Comparison of ENCODE assay signal across 8 cellular contexts in genomic region chr9:97923529-97924108, GRCh38. TPM values are rescaled to one million over a fixed set of nuclear protein-coding genes. Genes with fewer than 3 reads are reported as not detected.
DNase-seq lines count a peak whose midpoint lies in the region; ATAC-seq, FAIRE-seq and TF ChIP-seq lines count a peak whose summit lies in the region.

No MANE protein-coding gene starts in this region.

- TF ChIP-seq POLR2A in breast epithelium (IDR thresholded peaks at IDR 0.05), result no peak

- dilution Hi-C loops in keratinocyte (cut with MboI; ENCODE audit: extremely low pct_ligation_motif_present, low sequenced_read_pairs), result no loop called here

- H3K27ac ChIP-seq in breast epithelium (peak overlapping the region in 1 of 2 donors; percentile 100), keratinocyte (ENCODE audit: control insufficient read depth, insufficient read depth, low read length) (peak overlapping the region; percentile 98)

- H4K20me1 ChIP-seq in keratinocyte (ENCODE audit: control insufficient read depth, extremely low read depth, insufficient read depth, low read length), result no peaks in the 10 kb centered on the region

- TF ChIP-seq CTCF in breast epithelium (IDR thresholded peaks at IDR 0.05) (peak; percentile 57 to 85 (median 81)), keratinocyte (optimal IDR thresholded peaks at IDR 0.05 in 1 of 3, IDR thresholded peaks at IDR 0.05 in 1 of 3, conservative IDR thresholded peaks at IDR 0.05 in 1 of 3; ENCODE audit: extremely low read depth in 1 of 3, insufficient read depth in 2 of 3, low read length in 3 of 3) (peak; percentile 55 to 65 (median 62))

- H2AFZ ChIP-seq in keratinocyte (ENCODE audit: control insufficient read depth, low read length), result peak overlapping the region; percentile 57

- H3K27me3 ChIP-seq in breast epithelium (no peaks in the 10 kb centered on the region), keratinocyte (ENCODE audit: control insufficient read depth, extremely low read depth, insufficient read depth, low read length) (no peaks in the 10 kb centered on the region)

- DNase-seq in Daoy (ENCODE audit: low read depth) (peak; percentile 80), NCI-H2107 treated with DMSO at 0.1 percent for 48 hours (lab: John Stamatoyannopoulos, UW; ENCODE audit: unreplicated experiment) (peak; percentile 64), UCSD-AML1 (lab: John Stamatoyannopoulos, UW; ENCODE audit: unreplicated experiment) (peak; percentile 62), breast epithelium (ENCODE audit: low spot score in 2 of 2) (peak; percentile 68 to 74), keratinocyte (ENCODE audit: low read depth, low spot score) (peak; percentile 23)
- peak; percentile 80 for DNase-seq in stimulated activated CD4-positive, alpha-beta T cell treated with anti-CD3 and anti-CD28 coated beads, Interleukin-15, amount 100 ng/mL, for 24 hours

- no peaks in the 10 kb centered on the region for H3K9me3 ChIP-seq in breast epithelium
- no peaks in the 10 kb centered on the region for H3K9me3 ChIP-seq in keratinocyte (ENCODE audit: control insufficient read depth, low read depth, low read length)

- peak; percentile 35 for ATAC-seq in HG02938 (IDR thresholded peaks at IDR 0.05; ENCODE audit: unreplicated experiment)
- no peak for ATAC-seq in HG03565 (IDR thresholded peaks at IDR 0.05; ENCODE audit: unreplicated experiment)

- H3K4me1 ChIP-seq in breast epithelium, result peaks cover 0 to 8% of the 10 kb centered on the region in 2 donors
- peaks cover 26% of the 10 kb centered on the region for H3K4me1 ChIP-seq in keratinocyte (ENCODE audit: control insufficient read depth, extremely low read depth, insufficient read depth, low read length)

- peak overlapping the region in 2 of 3 donors; percentile 36 to 69 for H3K4me3 ChIP-seq in breast epithelium
- peak overlapping the region; percentile 8 to 91 (median 84) for H3K4me3 ChIP-seq in keratinocyte (ENCODE audit: control insufficient read depth in 2 of 3, extremely low read depth in 1 of 3, insufficient read depth in 2 of 3, low read depth in 1 of 3, low read length in 3 of 3)

- H3K36me3 ChIP-seq in breast epithelium (no peaks in the 10 kb centered on the region), keratinocyte (ENCODE audit: control insufficient read depth in 2 of 2, extremely low read depth in 1 of 2, insufficient read depth in 2 of 2, low read length in 2 of 2) (no peaks in the 10 kb centered on the region)

- no peaks in the 10 kb centered on the region for H3K9me1 ChIP-seq in keratinocyte (ENCODE audit: control insufficient read depth, extremely low read depth, insufficient read depth, low read length)

- no peak overlapping the region for H3K9ac ChIP-seq in keratinocyte (ENCODE audit: control insufficient read depth, extremely low read depth, insufficient read depth, low read length)

- H3K4me2 ChIP-seq in keratinocyte (ENCODE audit: control insufficient read depth, extremely low read depth, insufficient read depth, low read depth, low read length), result peak overlapping the region; percentile 96

- no peaks in the 10 kb centered on the region for H3K79me2 ChIP-seq in keratinocyte (ENCODE audit: control insufficient read depth, insufficient read depth, low read length)

- FAIRE-seq in keratinocyte (lab: Jason Lieb, UNC), result no peak

- intact Hi-C loops in breast epithelium (cut with DNase I; ENCODE audit: low total_unique reads), result loop anchor here (2.0 to 5.0 kb wide), 2 partner anchors 269 to 334 kb away; partner anchors contain the start of genes CORO2A and TBC1D2

RNA-seq across cellular contexts. Expression of gene TRMO, which starts 1.3 kb away (rescaled TPM):
- 29.5 and 48.0 TPM in 2 replicates for total RNA-seq in Daoy (2014; rRNA removed; shearing (Covaris generic))
- total RNA-seq in breast epithelium, result 10 to 100 TPM; 29.8 to 46.8 (median 35.4) TPM
- polyA plus RNA-seq in keratinocyte, result 13.9 to 19.4 TPM (median 17.0 TPM) in 3 replicates
- 13.0 TPM for polyA plus RNA-seq in keratinocyte (2011; ENCODE audit: low read depth)
- polyA plus RNA-seq in keratinocyte (2011; cell fraction: cytosol; rRNA removed), result 10.3 and 22.5 TPM in 2 replicates
- 21.1 and 22.6 TPM in 2 replicates for polyA plus RNA-seq in keratinocyte (2011; cell fraction: nucleus; rRNA removed)
- polyA plus RNA-seq in keratinocyte (2012; ENCODE audit: low replicate concordance), result 9.4 and 11.3 TPM in 2 replicates
- polyA minus RNA-seq in keratinocyte, result 6.7 to 13.3 TPM (median 6.7 TPM) in 3 replicates
- 5.9 TPM for polyA minus RNA-seq in keratinocyte (2011; cell fraction: cytosol; rRNA and poly(A)+ RNA removed)
- 5.5 and 9.4 TPM in 2 replicates for polyA minus RNA-seq in keratinocyte (2011; cell fraction: nucleus; rRNA and poly(A)+ RNA removed)

RNA-seq across cellular contexts. Expression of gene HEMGN, which starts 14.4 kb away (rescaled TPM):
- total RNA-seq in Daoy (2014; rRNA removed; shearing (Covaris generic)), result 0.17 TPM in 1 of 2 replicates, not detected in the other
- total RNA-seq in breast epithelium, result not detected
- 0.02 TPM in 1 of 3 replicates, not detected in the others for polyA plus RNA-seq in keratinocyte
- not detected for polyA plus RNA-seq in keratinocyte (2011; ENCODE audit: low read depth)
- not detected in 2 replicates for polyA plus RNA-seq in keratinocyte (2011; cell fraction: cytosol; rRNA removed)
- polyA plus RNA-seq in keratinocyte (2011; cell fraction: nucleus; rRNA removed), result not detected in 2 replicates
- not detected in 2 replicates for polyA plus RNA-seq in keratinocyte (2012; ENCODE audit: low replicate concordance)
- not detected in 3 replicates for polyA minus RNA-seq in keratinocyte
- polyA minus RNA-seq in keratinocyte (2011; cell fraction: cytosol; rRNA and poly(A)+ RNA removed), result not detected
- not detected in 2 replicates for polyA minus RNA-seq in keratinocyte (2011; cell fraction: nucleus; rRNA and poly(A)+ RNA removed)

RNA-seq across cellular contexts. Expression of gene ANP32B, which starts 59.5 kb away (rescaled TPM):
- total RNA-seq in Daoy (2014; rRNA removed; shearing (Covaris generic)), result 20.5 and 28.0 TPM in 2 replicates
- 10 to 100 TPM; 37.0 to 54.7 (median 44.0) TPM for total RNA-seq in breast epithelium
- 17.2 to 51.0 TPM (median 45.0 TPM) in 3 replicates for polyA plus RNA-seq in keratinocyte
- 109 TPM for polyA plus RNA-seq in keratinocyte (2011; ENCODE audit: low read depth)
- 50.0 and 50.7 TPM in 2 replicates for polyA plus RNA-seq in keratinocyte (2011; cell fraction: cytosol; rRNA removed)
- 21.1 and 32.4 TPM in 2 replicates for polyA plus RNA-seq in keratinocyte (2011; cell fraction: nucleus; rRNA removed)
- 131 and 134 TPM in 2 replicates for polyA plus RNA-seq in keratinocyte (2012; ENCODE audit: low replicate concordance)
- polyA minus RNA-seq in keratinocyte, result 5.0 to 12.5 TPM (median 11.8 TPM) in 3 replicates
- polyA minus RNA-seq in keratinocyte (2011; cell fraction: cytosol; rRNA and poly(A)+ RNA removed), result 24.7 TPM
- 4.2 and 9.9 TPM in 2 replicates for polyA minus RNA-seq in keratinocyte (2011; cell fraction: nucleus; rRNA and poly(A)+ RNA removed)

Comparison
In these comparisons a context has a peak if more than half of its experiments do, and no peak if none do; other contexts are left out.
1. DNase-seq: peak in every context shown above with its lines; median percentile 80 in Daoy; 80 in stimulated activated CD4-positive, alpha-beta T cell treated with anti-CD3 and anti-CD28 coated beads, Interleukin-15, amount 100 ng/mL, for 24 hours; 71 in breast epithelium; 64 in NCI-H2107 treated with DMSO at 0.1 percent for 48 hours; 62 in UCSD-AML1; 23 in keratinocyte.